Comparison of ENCODE assay signal across 4 cellular contexts in the genomic region with DNA sequence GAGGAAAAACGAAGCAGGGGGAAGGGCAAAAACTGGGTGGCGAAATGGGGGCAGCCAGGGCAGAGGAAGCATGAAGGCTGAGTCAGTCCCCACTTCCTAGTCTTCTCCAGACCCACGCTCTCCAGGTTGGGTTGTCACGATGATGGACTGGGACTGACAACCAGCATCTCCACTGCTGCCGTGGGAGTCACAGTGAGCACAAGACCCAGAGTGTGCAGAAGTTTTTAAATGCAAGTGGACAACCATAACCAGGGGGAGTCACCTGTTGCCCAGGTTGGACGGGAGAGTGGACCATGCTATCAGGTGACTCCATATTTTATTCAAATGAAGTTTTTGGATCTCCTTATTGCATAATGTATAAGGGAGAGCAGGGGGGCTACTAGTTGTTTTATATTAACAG.
"Had no signal": no experiment of that assay in that cellular context is flagged by ENCODE, and none has a peak within 500 bp of the region (broad histone marks: within the 10 kb centered on the region; RNA-seq: fewer than 3 reads in every experiment).

No MANE protein-coding gene starts in this region.

- H3K27ac ChIP-seq: HL-60 had no signal

- H3K4me3 ChIP-seq: K562 had no signal

- DNase-seq: IMR-90, KBM-7 had no signal
